In the genomic region with DNA sequence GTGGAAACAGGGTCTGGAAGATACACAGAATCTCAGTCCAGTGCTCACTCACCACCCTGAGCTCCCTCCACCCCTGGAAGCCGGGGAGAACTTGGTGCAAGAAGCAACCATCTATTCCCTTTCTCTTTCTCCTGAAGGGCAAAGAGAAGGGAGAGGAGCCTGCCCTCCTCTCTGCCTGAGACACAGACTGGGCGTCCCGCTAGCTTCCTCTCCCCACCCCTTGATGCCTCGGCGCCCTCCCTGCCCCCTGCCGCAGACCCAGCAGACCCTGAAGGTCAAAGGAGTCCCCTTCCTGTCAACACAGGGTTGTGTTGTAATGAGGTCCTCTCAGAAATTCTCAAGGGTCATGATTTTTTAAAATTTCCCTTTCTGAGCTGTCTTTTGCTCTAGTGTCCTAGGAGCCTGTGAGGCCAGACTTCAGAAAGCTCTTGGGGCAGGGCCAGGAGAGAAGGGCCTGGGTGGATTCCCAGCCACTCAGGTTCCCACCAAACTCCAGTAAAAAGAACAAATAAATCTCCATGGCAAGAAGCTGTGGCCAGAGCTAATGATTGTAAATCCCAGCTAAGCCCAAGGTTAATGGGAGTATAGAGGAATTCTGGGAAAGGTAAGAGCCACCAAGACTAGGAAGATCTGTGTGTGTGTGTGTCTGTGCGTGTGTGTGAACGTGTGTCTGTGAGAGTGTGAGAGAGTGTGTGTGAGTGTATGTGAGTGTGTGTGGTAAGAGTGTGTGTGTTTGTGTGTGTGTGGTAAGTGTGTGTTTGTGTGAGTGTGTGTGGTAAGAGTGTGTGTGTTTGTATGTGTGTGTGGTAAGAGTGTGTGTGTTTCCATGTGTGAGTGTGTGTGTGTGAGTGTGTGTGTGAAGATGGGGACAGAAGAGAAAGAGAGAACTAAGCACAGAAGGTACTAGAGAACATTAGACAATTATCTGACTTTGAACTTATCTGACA, we compare ENCODE assay signal across 9 cellular contexts. TPM values are rescaled to one million over a fixed set of nuclear protein-coding genes. Genes with fewer than 3 reads are reported as not detected.
A peak's percentile ranks its signal among the peaks of the same experiment; 100 is the strongest.
DNase-seq lines count a peak whose midpoint lies in the region; ATAC-seq and TF ChIP-seq lines count a peak whose summit lies in the region.
"Had no signal": no experiment of that assay in that cellular context is flagged by ENCODE, and none has a peak within 500 bp of the region (broad histone marks: within the 10 kb centered on the region; RNA-seq: fewer than 3 reads in every experiment).

No MANE protein-coding gene starts in this region.

- intact Hi-C loops in stomach (cut with DNase I; ENCODE audit: low total_unique reads) = no loop called here

- in situ Hi-C loops in astrocyte of the cerebellum (cut with HindIII; ENCODE audit: low sequenced_read_pairs) = no loop called here

- H3K9me3 ChIP-seq in HUES48 (ENCODE audit: control insufficient read depth, insufficient read depth, low read length) (no peaks in the 10 kb centered on the region), stomach (no peaks in the 10 kb centered on the region)

- H3K36me3 ChIP-seq in HUES48 (ENCODE audit: control insufficient read depth, insufficient read depth, low read length) (no peaks in the 10 kb centered on the region), stomach (no peaks in the 10 kb centered on the region)

- H3K27ac ChIP-seq in HUES48 (ENCODE audit: low read depth, low read length) (peak overlapping the region; percentile 66), stomach (peak overlapping the region; percentile 35 to 91 (median 80))

- H3K9ac ChIP-seq in HUES48 (ENCODE audit: low read depth, low read length) = peak overlapping the region; percentile 23; the same call in 1 of the 2 replicates

- H3K4me3 ChIP-seq in HUES48 (ENCODE audit: low read depth, low read length) = peak overlapping the region; percentile 63
- H3K4me3 ChIP-seq in astrocyte of the cerebellum (ENCODE audit: low read depth, low read length) = peak overlapping the region; percentile 42
- peak overlapping the region; percentile 20 to 51 (median 46) for H3K4me3 ChIP-seq in stomach

- TF ChIP-seq CTCF in astrocyte of the cerebellum (IDR thresholded peaks at IDR 0.05; ENCODE audit: low read depth, low read length, missing control alignments) (no peak), stomach (IDR thresholded peaks at IDR 0.05) (no peak)

- peaks cover 9% of the 10 kb centered on the region for H3K4me1 ChIP-seq in HUES48 (ENCODE audit: control insufficient read depth, insufficient read depth, low read length)
- H3K4me1 ChIP-seq in stomach = peaks cover 6 to 38% (median 24%) of the 10 kb centered on the region in 4 donors

- ATAC-seq in HG03045 (IDR thresholded peaks at IDR 0.05; ENCODE audit: unreplicated experiment) (no peak), HG03457 (IDR thresholded peaks at IDR 0.05; ENCODE audit: unreplicated experiment) (no peak)

- no peak for TF ChIP-seq POLR2A in stomach (IDR thresholded peaks at IDR 0.05)

- no peak for TF ChIP-seq EP300 in stomach (IDR thresholded peaks at IDR 0.05)

- 33 to 67% (median 56%) methylated on average over 8 of the region's 8 CpGs for WGBS in stomach, 5 donors

- no peak for DNase-seq in astrocyte of the cerebellum (ENCODE audit: low read depth)
- DNase-seq in kidney tubule cell (ENCODE audit: low spot score) = peak; percentile 54
- no peak for DNase-seq in stomach
- no peak for DNase-seq in NCI-H2196 (lab: John Stamatoyannopoulos, UW; ENCODE audit: unreplicated experiment)
- DNase-seq in NCI-H774 (lab: John Stamatoyannopoulos, UW) = no peak

- H3K27me3 ChIP-seq in HUES48 (ENCODE audit: control insufficient read depth, insufficient read depth, low read length) (peaks cover 7% of the 10 kb centered on the region; the same call in 1 of the 2 replicates), stomach (peaks cover 0 to 20% (median 14%) of the 10 kb centered on the region in 3 donors)

RNA-seq across cellular contexts. Expression of a gene that starts 1.0 kb away (rescaled TPM):
- total RNA-seq in stomach = 10 to 100 TPM in 4 of 5 donors, 1 to 10 TPM in 1; 7.6 to 51.9 (median 38.9) TPM
- polyA plus RNA-seq in stomach = 1 to 10 TPM in 2 of 3 donors, under 1 TPM in 1; 0.15 to 9.1 (median 1.1) TPM

RNA-seq across cellular contexts. Expression of a gene that starts 22.5 kb away (rescaled TPM):
- total RNA-seq in stomach = 10 to 100 TPM in 4 of 5 donors, 1 to 10 TPM in 1; 7.8 to 87.5 (median 31.9) TPM
- polyA plus RNA-seq in stomach = 10 to 100 TPM; 22.9 to 33.5 (median 30.9) TPM

RNA-seq across cellular contexts. Expression of a gene that starts 59.1 kb away (rescaled TPM):
- total RNA-seq in stomach = 1 to 10 TPM in 1 of 5 donors, under 1 TPM in 1, not detected in 3; 0.29 to 1.5 TPM
- 1 to 10 TPM in 1 of 3 donors, under 1 TPM in 2; 0.25 to 1.1 (median 0.61) TPM for polyA plus RNA-seq in stomach
- total RNA-seq: esophagus mucosa had no signal
